In the genomic region with DNA sequence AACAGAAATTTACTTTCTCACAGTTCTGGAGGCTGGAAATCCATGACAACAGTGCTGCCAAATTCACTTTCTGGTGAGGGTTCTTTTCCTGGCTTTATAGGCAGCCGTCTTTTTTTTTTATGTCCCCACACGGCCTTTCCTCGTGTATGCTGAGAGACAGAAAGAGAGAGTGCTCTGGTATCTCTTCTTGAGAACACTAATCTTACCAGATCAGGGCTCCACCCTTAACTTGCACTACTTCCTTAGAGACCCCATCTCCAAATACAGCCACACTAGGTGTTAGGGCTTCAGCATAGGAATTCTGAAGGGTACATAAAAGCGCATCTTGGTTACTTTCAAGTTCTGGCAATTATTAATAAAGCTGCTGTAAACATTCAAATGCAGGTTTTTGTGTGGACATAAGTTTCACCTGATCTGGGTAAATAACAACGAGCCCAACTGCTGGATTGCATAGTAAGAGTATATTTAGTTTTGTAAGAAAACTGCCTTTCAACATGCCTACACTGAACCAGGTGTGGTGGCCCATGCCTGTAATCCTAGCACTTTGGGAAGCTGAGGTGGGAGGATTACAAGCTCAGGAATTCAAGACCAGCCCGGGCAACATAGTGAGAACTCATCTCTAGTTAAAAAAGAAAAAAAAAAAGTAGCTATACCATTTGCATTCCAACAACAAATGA, we compare ENCODE assay signal across 22 cellular contexts.
"Had no signal": no experiment of that assay in that cellular context is flagged by ENCODE, and none has a peak within 500 bp of the region (broad histone marks: within the 10 kb centered on the region; RNA-seq: fewer than 3 reads in every experiment).

No MANE protein-coding gene starts in this region.

- H3K4me3 Mint-ChIP-seq: dendritic cell treated with granulocyte-macrophage colony-stimulating factor and Interleukin-4, amounts not matched to agents 40 ng/mL and 50 ng/mL, for 4 days; effector memory CD8-positive, alpha-beta T cell; nephron; stimulated activated naive B cell treated with anti-CD40 and anti-IgM and Interleukin-4, amounts not matched to agents 10 μg/mL and 1 μg/mL and 100 μg/mL, for 72 hours had no signal

- H3K27ac Mint-ChIP-seq: dendritic cell treated with granulocyte-macrophage colony-stimulating factor and Interleukin-4, amounts not matched to agents 40 ng/mL and 50 ng/mL, for 4 days; effector memory CD8-positive, alpha-beta T cell; nephron; progenitor cell of endocrine pancreas; stimulated activated naive B cell treated with anti-CD40 and anti-IgM and Interleukin-4, amounts not matched to agents 10 μg/mL and 1 μg/mL and 100 μg/mL, for 72 hours had no signal

- DNase-seq: effector memory CD8-positive, alpha-beta T cell; erythroblast; foreskin melanocyte; head of caudate nucleus; left colon; left ventricle myocardium superior; mesendoderm; naive B cell; occipital lobe; pancreas; right cardiac atrium; stimulated activated CD4-positive, alpha-beta T cell treated with anti-CD3 and anti-CD28 coated beads, Interleukin-4, amount 100 ng/mL, for 24 hours; stimulated activated naive B cell treated with anti-CD40 and anti-IgM and Interleukin-4, amounts not matched to agents 10 μg/mL and 1 μg/mL and 100 μg/mL, for 72 hours; stomach; substantia nigra; transverse colon had no signal

- H3K4me2 ChIP-seq: hepatocyte had no signal

- H2AFZ ChIP-seq: hepatocyte had no signal

- H3K36me3 ChIP-seq: pancreas, stomach, thoracic aorta, transverse colon had no signal

- H3K27me3 ChIP-seq: hepatocyte, pancreas, stomach, transverse colon had no signal

- H3K27ac ChIP-seq: hepatocyte, pancreas, stomach, thoracic aorta, transverse colon had no signal

- ATAC-seq: effector memory CD8-positive, alpha-beta T cell; left colon; left ventricle myocardium superior; pancreas; right cardiac atrium; stimulated activated naive B cell treated with anti-CD40 and anti-IgM and Interleukin-4, amounts not matched to agents 10 μg/mL and 1 μg/mL and 100 μg/mL, for 72 hours had no signal

- H3K79me2 ChIP-seq: hepatocyte had no signal

- H3K4me1 ChIP-seq: transverse colon had no signal

- H3K4me3 ChIP-seq: hepatocyte, lung, pancreas, stomach, thoracic aorta, transverse colon had no signal

- H3K27me3 Mint-ChIP-seq: dendritic cell treated with granulocyte-macrophage colony-stimulating factor and Interleukin-4, amounts not matched to agents 40 ng/mL and 50 ng/mL, for 4 days; effector memory CD8-positive, alpha-beta T cell; naive B cell; progenitor cell of endocrine pancreas; stimulated activated naive B cell treated with anti-CD40 and anti-IgM and Interleukin-4, amounts not matched to agents 10 μg/mL and 1 μg/mL and 100 μg/mL, for 72 hours had no signal
